In the genomic region with DNA sequence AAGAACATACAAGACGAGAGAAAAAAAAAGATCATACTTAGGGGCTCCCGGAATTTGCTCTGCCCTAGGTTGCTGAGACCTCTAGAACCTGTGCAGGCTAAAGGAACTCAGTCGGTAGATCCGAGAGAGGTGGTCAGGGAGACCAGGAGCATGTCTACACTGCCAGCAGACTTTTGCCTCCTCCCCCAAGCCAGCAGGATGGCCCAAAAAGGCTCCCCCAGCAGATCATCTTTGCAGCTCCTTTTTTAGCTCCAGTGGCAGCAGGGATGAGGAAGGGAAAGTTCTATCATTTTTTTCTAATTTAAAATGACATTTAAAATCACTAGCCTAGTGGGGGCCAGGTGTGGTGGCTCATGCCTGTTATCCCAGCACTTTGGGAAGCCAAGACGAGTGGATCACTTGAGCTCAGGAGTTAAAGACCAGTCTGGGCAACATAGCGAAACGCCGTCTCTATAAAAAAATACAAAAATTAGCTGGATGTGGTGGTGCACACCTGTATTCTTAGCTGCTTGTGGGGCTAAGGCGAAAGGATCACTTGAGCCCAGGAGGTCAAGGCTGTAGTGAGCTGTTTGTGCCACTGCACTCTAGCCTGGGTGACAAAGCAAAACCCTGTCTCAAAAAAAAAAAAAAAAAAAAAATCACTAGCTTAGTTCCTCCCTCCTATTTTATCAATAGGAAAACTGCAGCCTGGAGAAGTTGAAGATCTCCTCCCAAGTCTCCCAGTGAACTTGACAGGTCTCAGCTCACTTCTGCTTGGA, we compare ENCODE assay signal across 8 cellular contexts.
DNase-seq lines count a peak whose midpoint lies in the region; ATAC-seq, FAIRE-seq and TF ChIP-seq lines count a peak whose summit lies in the region.

No MANE protein-coding gene starts in this region.

- H3K27ac ChIP-seq in KOPT-K1 (ENCODE audit: low read depth, low read length, poor library complexity, severe bottlenecking), result peak overlapping the region; percentile 55

- H3K9me3 ChIP-seq in KOPT-K1 (ENCODE audit: insufficient read depth, low read length, poor library complexity, severe bottlenecking), result no peaks in the 10 kb centered on the region

- FAIRE-seq in HTR-8/SVneo (lab: Jason Lieb, UNC), result no peak

- H3K36me3 Mint-ChIP-seq in central memory CD8-positive, alpha-beta T cell (ENCODE audit: insufficient read depth), result peaks cover 5% of the 10 kb centered on the region
- H3K36me3 Mint-ChIP-seq in nephron progenitor cell (ENCODE audit: low read depth), result peaks cover 26% of the 10 kb centered on the region

- no peak overlapping the region for H3K4me3 Mint-ChIP-seq in central memory CD8-positive, alpha-beta T cell
- H3K4me3 Mint-ChIP-seq in nephron progenitor cell, result no peak overlapping the region

- peak overlapping the region; percentile 41 for H3K27ac Mint-ChIP-seq in central memory CD8-positive, alpha-beta T cell (ENCODE audit: low read depth)
- peak overlapping the region; percentile 79 for H3K27ac Mint-ChIP-seq in nephron progenitor cell

- H3K27me3 Mint-ChIP-seq in central memory CD8-positive, alpha-beta T cell, result no peaks in the 10 kb centered on the region
- no peaks in the 10 kb centered on the region for H3K27me3 Mint-ChIP-seq in nephron progenitor cell (ENCODE audit: low read depth, poor library complexity)

- no peaks in the 10 kb centered on the region for H3K9me3 Mint-ChIP-seq in central memory CD8-positive, alpha-beta T cell
- H3K9me3 Mint-ChIP-seq in nephron progenitor cell, result no peaks in the 10 kb centered on the region

- peaks cover 50% of the 10 kb centered on the region for H3K4me1 Mint-ChIP-seq in central memory CD8-positive, alpha-beta T cell
- H3K4me1 Mint-ChIP-seq in nephron progenitor cell, result peaks cover 60% of the 10 kb centered on the region

- H3K36me3 ChIP-seq in KOPT-K1 (ENCODE audit: insufficient read depth, low read length), result no peaks in the 10 kb centered on the region

- H3K4me3 ChIP-seq in AG10803 (ENCODE audit: low read length), result peak overlapping the region; percentile 47

- ATAC-seq in central memory CD8-positive, alpha-beta T cell (replicated peaks; ENCODE audit: extremely low read depth, poor library complexity, severe bottlenecking), result no peak
- ATAC-seq in GM18519 (IDR thresholded peaks at IDR 0.05; ENCODE audit: low FRiP score, unreplicated experiment), result no peak

- no peak for DNase-seq in AG10803 (ENCODE audit: low read depth)
- DNase-seq in central memory CD8-positive, alpha-beta T cell (ENCODE audit: low spot score in 2 of 2), result no peak
- DNase-seq in nephron progenitor cell, result no peak
- DNase-seq in activated effector memory CD4-positive, alpha-beta T cell treated with anti-CD3 and anti-CD28 coated beads, Interleukin-2, amount 50 U/mL, for 16 hours, result no peak
- no peak for DNase-seq in HTR-8/SVneo (ENCODE audit: insufficient read length, low spot score)
- no peak for DNase-seq in activated effector memory CD4-positive, alpha-beta T cell treated with Interleukin-2 at 50 U/mL for 16 hours

- no peak for TF ChIP-seq CTCF in AG10803 (conservative IDR thresholded peaks at IDR 0.05; ENCODE audit: low read length)
- no peak for TF ChIP-seq CTCF in nephron progenitor cell (IDR thresholded peaks at IDR 0.05)
